1 cellular context compared by ENCODE assay signal in the genomic region with DNA sequence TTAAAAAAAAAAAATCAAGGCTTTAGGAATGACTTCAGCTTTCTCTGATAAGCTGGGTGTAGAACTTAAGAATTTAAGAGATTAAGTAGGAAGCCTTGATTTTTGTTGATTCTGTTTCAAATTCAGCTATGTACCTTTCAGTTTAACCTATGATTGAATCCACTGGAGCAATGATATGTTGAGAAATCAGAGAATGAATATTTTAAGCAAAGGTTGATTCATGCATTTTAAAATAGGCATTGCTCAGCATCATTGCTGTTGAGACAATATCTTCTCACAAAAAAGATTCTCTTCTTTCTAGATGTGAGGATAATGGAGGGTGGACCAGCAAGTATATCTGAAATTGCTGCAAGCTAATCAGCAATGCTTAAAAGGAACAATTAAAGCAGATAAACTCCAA.
TF ChIP-seq lines count a peak whose summit lies in the region.

No MANE protein-coding gene starts in this region.

TF ChIP-seq in IMR-90, 13 proteins besides CTCF, POLR2A, EP300 and RAD21:
- TF ChIP-seq NFE2L2 (IDR thresholded peaks at IDR 0.05; ENCODE audit: low read depth, low read length) (no peak), MAFK (IDR thresholded peaks at IDR 0.05; ENCODE audit: low read depth, low read length) (no peak), CEBPB (IDR thresholded peaks at IDR 0.05; ENCODE audit: low read depth, low read length) (peak; percentile 10; the same call in 1 of the 2 replicates)
- TF ChIP-seq, protein P1, sequence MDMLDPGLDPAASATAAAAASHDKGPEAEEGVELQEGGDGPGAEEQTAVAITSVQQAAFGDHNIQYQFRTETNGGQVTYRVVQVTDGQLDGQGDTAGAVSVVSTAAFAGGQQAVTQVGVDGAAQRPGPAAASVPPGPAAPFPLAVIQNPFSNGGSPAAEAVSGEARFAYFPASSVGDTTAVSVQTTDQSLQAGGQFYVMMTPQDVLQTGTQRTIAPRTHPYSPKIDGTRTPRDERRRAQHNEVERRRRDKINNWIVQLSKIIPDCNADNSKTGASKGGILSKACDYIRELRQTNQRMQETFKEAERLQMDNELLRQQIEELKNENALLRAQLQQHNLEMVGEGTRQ (IDR thresholded peaks at IDR 0.05; ENCODE audit: low read depth, low read length), result no peak
TF ChIP-seq in IMR-90: peak in this region for 1.
